Comparison of ENCODE assay signal across 23 cellular contexts in genomic region chr7:137245186-137245585, GRCh38.
"Had no signal": no experiment of that assay in that cellular context is flagged by ENCODE, and none has a peak within 500 bp of the region (broad histone marks: within the 10 kb centered on the region; RNA-seq: fewer than 3 reads in every experiment).

No MANE protein-coding gene starts in this region.

- DNase-seq: activated B cell treated with CpG ODN at 0.5 μM for 24 hours; activated naive CD4-positive, alpha-beta T cell treated with Interleukin-2 at 50 U/mL for 16 hours; activated T-cell treated with anti-CD3 and anti-CD28 coated beads for 4 hours; activated T-cell treated with anti-CD3 and anti-CD28 coated beads, Interleukin-2, amount 50 U/mL, for 72 hours; aorta; dorsolateral prefrontal cortex; effector memory CD4-positive, alpha-beta T cell; erythroblast; heart right ventricle; left cardiac atrium; mammary epithelial cell; naive B cell; nephron progenitor cell; ovary; stimulated activated CD4-positive, alpha-beta T cell treated with anti-CD3 and anti-CD28 coated beads, Interleukin-15, amount 100 ng/mL, for 24 hours; stimulated activated CD4-positive, alpha-beta T cell treated with anti-CD3 and anti-CD28 coated beads, Interleukin-2, amount 100 ng/mL, for 24 hours; stimulated activated naive CD4-positive, alpha-beta T cell; T-helper 2 cell; tibial artery; upper lobe of right lung had no signal

- H3K9me3 Mint-ChIP-seq: brain, nephron progenitor cell had no signal

- H3K36me3 Mint-ChIP-seq: activated naive CD8-positive, alpha-beta T cell; naive B cell had no signal

- H3K27me3 Mint-ChIP-seq: activated B cell treated with CpG ODN at 0.5 μM for 24 hours; activated naive CD8-positive, alpha-beta T cell; brain; naive B cell had no signal

- H3K27ac Mint-ChIP-seq: activated B cell treated with CpG ODN at 0.5 μM for 24 hours; activated naive CD8-positive, alpha-beta T cell; activated T-cell treated with anti-CD3 and anti-CD28 coated beads, Interleukin-2, amount 50 U/mL, for 72 hours; brain; mesothelial cell of epicardium; naive B cell; nephron progenitor cell had no signal

- H3K4me3 Mint-ChIP-seq: activated B cell treated with CpG ODN at 0.5 μM for 24 hours; activated naive CD8-positive, alpha-beta T cell; activated T-cell treated with anti-CD3 and anti-CD28 coated beads, Interleukin-2, amount 50 U/mL, for 72 hours; brain; mesothelial cell of epicardium; naive B cell; nephron progenitor cell had no signal

- ATAC-seq: activated T-cell treated with anti-CD3 and anti-CD28 coated beads, Interleukin-2, amount 50 U/mL, for 72 hours; heart right ventricle; left cardiac atrium; upper lobe of right lung had no signal

- H3K4me1 Mint-ChIP-seq: activated B cell treated with CpG ODN at 0.5 μM for 24 hours, naive B cell had no signal
